Comparison of ENCODE assay signal across 32 cellular contexts in genomic region chr10:105758209-105758998, GRCh38.
"Had no signal": no experiment of that assay in that cellular context is flagged by ENCODE, and none has a peak within 500 bp of the region (broad histone marks: within the 10 kb centered on the region; RNA-seq: fewer than 3 reads in every experiment).

No MANE protein-coding gene starts in this region.

- H3K4me3 Mint-ChIP-seq: activated CD4-positive, alpha-beta memory T cell treated with anti-CD3 and anti-CD28 coated beads for 36 hours; activated CD4-positive, alpha-beta T cell treated with anti-CD3 and anti-CD28 coated beads for 36 hours; activated CD4-positive, alpha-beta T cell treated with anti-CD3 and anti-CD28 coated beads, Interleukin-2, amount 10 ng/mL, durations not matched to agents 24 days and 14 days; activated CD8-positive, alpha-beta memory T cell treated with anti-CD3 and anti-CD28 coated beads, Interleukin-2, amount 10 ng/mL, durations not matched to agents 7 days and 5 days; activated CD8-positive, alpha-beta T cell treated with anti-CD3 and anti-CD28 coated beads, Interleukin-2, amount 10 ng/mL, durations not matched to agents 7 days and 5 days; activated naive CD4-positive, alpha-beta T cell treated with anti-CD3 and anti-CD28 coated beads for 36 hours; activated naive CD4-positive, alpha-beta T cell treated with anti-CD3 and anti-CD28 coated beads, Interleukin-2, amount 50 U/mL, for 24 hours; activated naive CD8-positive, alpha-beta T cell treated with anti-CD3 and anti-CD28 coated beads for 36 hours; activated naive CD8-positive, alpha-beta T cell treated with anti-CD3 and anti-CD28 coated beads, Interleukin-2, amount 50 U/mL, for 24 hours; activated T-helper 1 cell treated with anti-CD3 and anti-CD28 coated beads, Interleukin-12 subunit alpha, Interleukin-12 subunit beta, Interleukin-2, Interleukin-4 antibody, amounts not matched to agents 30 ng/mL and 10 ng/mL and 1 ng/mL, durations not matched to agents 14 hours and 24 hours and 36 hours; effector memory CD8-positive, alpha-beta T cell had no signal

- H3K4me1 ChIP-seq: adrenal gland, body of pancreas, esophagus muscularis mucosa, foreskin keratinocyte, gastrocnemius medialis had no signal

- ATAC-seq: activated CD4-positive, alpha-beta T cell treated with anti-CD3 and anti-CD28 coated beads for 36 hours; activated CD8-positive, alpha-beta memory T cell treated with anti-CD3 and anti-CD28 coated beads, Interleukin-2, amount 10 ng/mL, durations not matched to agents 7 days and 5 days; activated CD8-positive, alpha-beta T cell treated with anti-CD3 and anti-CD28 coated beads, Interleukin-2, amount 10 ng/mL, durations not matched to agents 7 days and 5 days; activated naive CD8-positive, alpha-beta T cell treated with anti-CD3 and anti-CD28 coated beads, Interleukin-2, amount 50 U/mL, for 24 hours; body of pancreas; effector memory CD8-positive, alpha-beta T cell; foreskin keratinocyte; gastrocnemius medialis had no signal

- H3K27me3 Mint-ChIP-seq: activated CD4-positive, alpha-beta memory T cell treated with anti-CD3 and anti-CD28 coated beads for 36 hours; activated CD4-positive, alpha-beta T cell treated with anti-CD3 and anti-CD28 coated beads for 36 hours; activated CD4-positive, alpha-beta T cell treated with anti-CD3 and anti-CD28 coated beads, Interleukin-2, amount 10 ng/mL, durations not matched to agents 24 days and 14 days; activated CD8-positive, alpha-beta memory T cell treated with anti-CD3 and anti-CD28 coated beads, Interleukin-2, amount 10 ng/mL, durations not matched to agents 7 days and 5 days; activated naive CD8-positive, alpha-beta T cell treated with anti-CD3 and anti-CD28 coated beads for 36 hours; effector memory CD8-positive, alpha-beta T cell had no signal

- H3K4me3 ChIP-seq: adrenal gland, body of pancreas, esophagus muscularis mucosa, gastrocnemius medialis had no signal

- H3K9me3 ChIP-seq: adrenal gland, body of pancreas, esophagus muscularis mucosa, gastrocnemius medialis had no signal

- H3K9me3 Mint-ChIP-seq: activated CD4-positive, alpha-beta memory T cell treated with anti-CD3 and anti-CD28 coated beads for 36 hours; activated CD4-positive, alpha-beta T cell treated with anti-CD3 and anti-CD28 coated beads, Interleukin-2, amount 10 ng/mL, durations not matched to agents 24 days and 14 days; activated naive CD4-positive, alpha-beta T cell treated with anti-CD3 and anti-CD28 coated beads for 36 hours; activated naive CD4-positive, alpha-beta T cell treated with anti-CD3 and anti-CD28 coated beads, Interleukin-2, amount 50 U/mL, for 24 hours; activated naive CD8-positive, alpha-beta T cell treated with anti-CD3 and anti-CD28 coated beads, Interleukin-2, amount 50 U/mL, for 24 hours; activated T-helper 1 cell treated with anti-CD3 and anti-CD28 coated beads, Interleukin-12 subunit alpha, Interleukin-12 subunit beta, Interleukin-2, Interleukin-4 antibody, amounts not matched to agents 30 ng/mL and 10 ng/mL and 1 ng/mL, durations not matched to agents 14 hours and 24 hours and 36 hours; activated T-helper 2 cell treated with anti-CD3 and anti-CD28 coated beads, Interferon-gamma antibody, Interleukin-2, Interleukin-4, amounts not matched to agents 10 μg/mL and 5 μg/mL and 100 μg/mL, durations not matched to agents 14 hours and 24 hours and 36 hours had no signal

- H3K36me3 Mint-ChIP-seq: activated CD4-positive, alpha-beta memory T cell treated with anti-CD3 and anti-CD28 coated beads for 36 hours; activated CD8-positive, alpha-beta memory T cell treated with anti-CD3 and anti-CD28 coated beads, Interleukin-2, amount 10 ng/mL, durations not matched to agents 7 days and 5 days; activated naive CD4-positive, alpha-beta T cell treated with anti-CD3 and anti-CD28 coated beads, Interleukin-2, amount 50 U/mL, for 24 hours; activated naive CD8-positive, alpha-beta T cell treated with anti-CD3 and anti-CD28 coated beads for 36 hours had no signal

- DNase-seq: activated CD4-positive, alpha-beta memory T cell treated with anti-CD3 and anti-CD28 coated beads for 36 hours; activated CD4-positive, alpha-beta T cell treated with anti-CD3 and anti-CD28 coated beads for 36 hours; activated CD4-positive, alpha-beta T cell treated with anti-CD3 and anti-CD28 coated beads, Interleukin-2, amount 10 ng/mL, durations not matched to agents 24 days and 14 days; activated CD4-positive, CD25-positive, alpha-beta regulatory T cell; activated CD4-positive, CD25-positive, alpha-beta regulatory T cell treated with anti-CD3 and anti-CD28 coated beads, Interleukin-2, amount 50 U/mL, for 72 hours; activated CD8-positive, alpha-beta memory T cell treated with anti-CD3 and anti-CD28 coated beads, Interleukin-2, amount 10 ng/mL, durations not matched to agents 7 days and 5 days; activated CD8-positive, alpha-beta memory T cell treated with anti-CD3 and anti-CD28 coated beads, Interleukin-2, amount 50 U/mL, for 4 hours; activated CD8-positive, alpha-beta T cell treated with anti-CD3 and anti-CD28 coated beads, Interleukin-2, amount 10 ng/mL, durations not matched to agents 7 days and 5 days; activated effector memory CD4-positive, alpha-beta T cell treated with anti-CD3 and anti-CD28 coated beads, Interleukin-2, amount 50 U/mL, for 16 hours; activated naive CD4-positive, alpha-beta T cell treated with anti-CD3 and anti-CD28 coated beads for 36 hours; activated naive CD8-positive, alpha-beta T cell treated with anti-CD3 and anti-CD28 coated beads for 36 hours; activated naive CD8-positive, alpha-beta T cell treated with anti-CD3 and anti-CD28 coated beads, Interleukin-2, amount 50 U/mL, for 24 hours; activated T-cell treated with anti-CD3 and anti-CD28 coated beads, Interleukin-2, amount 50 U/mL, for 1 hour; activated T-cell treated with anti-CD3 and anti-CD28 coated beads, Interleukin-2, amount 50 U/mL, for 48 hours; adrenal gland; amygdala; aorta; body of pancreas; caudate nucleus; cortex of kidney; dermis blood vessel endothelial cell; effector CD4-positive, alpha-beta T cell; effector memory CD8-positive, alpha-beta T cell; erythroblast; foreskin keratinocyte; gastrocnemius medialis; glutamatergic neuron; T-helper 2 cell had no signal

- H3K36me3 ChIP-seq: adrenal gland, esophagus muscularis mucosa, gastrocnemius medialis had no signal

- H3K4me1 Mint-ChIP-seq: activated CD4-positive, alpha-beta T cell treated with anti-CD3 and anti-CD28 coated beads for 36 hours; activated CD4-positive, alpha-beta T cell treated with anti-CD3 and anti-CD28 coated beads, Interleukin-2, amount 10 ng/mL, durations not matched to agents 24 days and 14 days; activated CD8-positive, alpha-beta memory T cell treated with anti-CD3 and anti-CD28 coated beads, Interleukin-2, amount 10 ng/mL, durations not matched to agents 7 days and 5 days; activated naive CD4-positive, alpha-beta T cell treated with anti-CD3 and anti-CD28 coated beads, Interleukin-2, amount 50 U/mL, for 24 hours; activated naive CD8-positive, alpha-beta T cell treated with anti-CD3 and anti-CD28 coated beads for 36 hours; activated naive CD8-positive, alpha-beta T cell treated with anti-CD3 and anti-CD28 coated beads, Interleukin-2, amount 50 U/mL, for 24 hours had no signal

- H3K27ac Mint-ChIP-seq: activated CD4-positive, alpha-beta memory T cell treated with anti-CD3 and anti-CD28 coated beads for 36 hours; activated CD4-positive, alpha-beta T cell treated with anti-CD3 and anti-CD28 coated beads for 36 hours; activated CD4-positive, alpha-beta T cell treated with anti-CD3 and anti-CD28 coated beads, Interleukin-2, amount 10 ng/mL, durations not matched to agents 24 days and 14 days; activated CD8-positive, alpha-beta memory T cell treated with anti-CD3 and anti-CD28 coated beads, Interleukin-2, amount 10 ng/mL, durations not matched to agents 7 days and 5 days; activated CD8-positive, alpha-beta T cell treated with anti-CD3 and anti-CD28 coated beads, Interleukin-2, amount 10 ng/mL, durations not matched to agents 7 days and 5 days; activated naive CD4-positive, alpha-beta T cell treated with anti-CD3 and anti-CD28 coated beads for 36 hours; activated naive CD4-positive, alpha-beta T cell treated with anti-CD3 and anti-CD28 coated beads, Interleukin-2, amount 50 U/mL, for 24 hours; activated naive CD8-positive, alpha-beta T cell treated with anti-CD3 and anti-CD28 coated beads for 36 hours; activated naive CD8-positive, alpha-beta T cell treated with anti-CD3 and anti-CD28 coated beads, Interleukin-2, amount 50 U/mL, for 24 hours; activated T-helper 1 cell treated with anti-CD3 and anti-CD28 coated beads, Interleukin-12 subunit alpha, Interleukin-12 subunit beta, Interleukin-2, Interleukin-4 antibody, amounts not matched to agents 30 ng/mL and 10 ng/mL and 1 ng/mL, durations not matched to agents 14 hours and 24 hours and 36 hours; activated T-helper 2 cell treated with anti-CD3 and anti-CD28 coated beads, Interferon-gamma antibody, Interleukin-2, Interleukin-4, amounts not matched to agents 10 μg/mL and 5 μg/mL and 100 μg/mL, durations not matched to agents 14 hours and 24 hours and 36 hours; effector memory CD8-positive, alpha-beta T cell had no signal

- H3K27me3 ChIP-seq: adrenal gland, body of pancreas, esophagus muscularis mucosa, foreskin keratinocyte, gastrocnemius medialis had no signal

- H3K27ac ChIP-seq: adrenal gland, body of pancreas, esophagus muscularis mucosa, foreskin keratinocyte, gastrocnemius medialis had no signal
